Comparison of ENCODE assay signal across 1 cellular context in the genomic region with DNA sequence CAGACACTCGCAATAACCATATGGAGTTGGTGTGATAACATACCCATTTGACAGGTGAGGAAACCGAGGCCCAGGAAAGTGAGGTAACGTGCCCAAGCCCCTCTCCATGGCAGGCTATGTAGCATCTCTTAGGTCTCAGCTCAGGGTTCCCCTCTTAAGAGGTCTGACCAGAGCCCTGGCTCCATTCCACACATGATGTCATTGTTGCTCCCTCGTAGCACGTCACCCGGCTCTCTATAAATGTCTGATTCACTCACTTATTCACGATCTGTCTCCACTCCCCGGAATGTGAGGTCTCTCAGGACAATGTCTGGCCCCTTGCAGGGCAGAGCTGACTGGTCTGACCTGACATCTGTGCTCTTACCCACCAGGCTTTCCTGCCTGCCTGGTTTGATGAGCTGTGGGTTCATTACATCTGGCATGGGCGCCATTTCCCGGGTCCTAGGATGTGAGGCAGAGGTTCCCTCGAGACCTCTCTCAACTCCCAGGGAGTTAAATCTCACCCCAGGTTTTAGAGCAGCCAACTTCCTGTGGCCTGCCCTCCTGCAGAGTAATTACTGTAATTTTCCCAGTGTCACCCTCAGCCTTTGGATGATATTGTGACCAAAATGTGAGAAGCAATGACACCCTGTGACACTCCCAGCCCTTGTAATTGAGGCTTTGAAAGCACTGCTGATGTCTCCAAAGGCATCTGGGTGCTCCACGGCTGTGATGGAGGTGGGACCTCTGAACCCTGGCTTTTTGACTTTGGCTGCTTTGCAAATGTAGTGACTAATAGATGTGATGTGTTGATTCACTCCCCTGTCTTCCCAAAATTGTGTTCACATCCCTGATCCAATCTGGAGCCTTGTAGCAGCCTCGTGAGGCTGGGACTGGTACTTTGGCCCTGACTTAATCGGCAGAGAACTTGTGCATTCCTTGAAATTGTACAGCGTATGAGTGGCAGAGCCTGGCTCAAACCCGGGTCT.
TF ChIP-seq lines count a peak whose summit lies in the region.

No MANE protein-coding gene starts in this region.

TF ChIP-seq in HEK293T, 16 proteins besides CTCF, POLR2A, EP300 and RAD21:
- no peak for TF ChIP-seq FOXA1 (IDR thresholded peaks at IDR 0.05)
- no peak for TF ChIP-seq BHLHE40 (IDR thresholded peaks at IDR 0.05; ENCODE audit: borderline replicate concordance)
- TF ChIP-seq ARNT (IDR thresholded peaks at IDR 0.05), result no peak
- no peak for TF ChIP-seq NFRKB (IDR thresholded peaks at IDR 0.05)
- TF ChIP-seq SUZ12 (IDR thresholded peaks at IDR 0.05), result no peak
- no peak for TF ChIP-seq SP1 (IDR thresholded peaks at IDR 0.05)
- TF ChIP-seq FOXM1 (IDR thresholded peaks at IDR 0.05; ENCODE audit: borderline replicate concordance), result no peak
- TF ChIP-seq L3MBTL2 (conservative IDR thresholded peaks at IDR 0.05), result no peak
- no peak for TF ChIP-seq FOXK2 (IDR thresholded peaks at IDR 0.05)
- no peak for TF ChIP-seq TARDBP (IDR thresholded peaks at IDR 0.05)
- no peak for TF ChIP-seq ELF4 (IDR thresholded peaks at IDR 0.05)
- no peak for TF ChIP-seq LEF1 (IDR thresholded peaks at IDR 0.05; ENCODE audit: borderline replicate concordance)
- no peak for TF ChIP-seq CTBP1 (IDR thresholded peaks at IDR 0.05; ENCODE audit: borderline replicate concordance)
- no peak for TF ChIP-seq ZNF384 (IDR thresholded peaks at IDR 0.05)
- TF ChIP-seq, protein P1, sequence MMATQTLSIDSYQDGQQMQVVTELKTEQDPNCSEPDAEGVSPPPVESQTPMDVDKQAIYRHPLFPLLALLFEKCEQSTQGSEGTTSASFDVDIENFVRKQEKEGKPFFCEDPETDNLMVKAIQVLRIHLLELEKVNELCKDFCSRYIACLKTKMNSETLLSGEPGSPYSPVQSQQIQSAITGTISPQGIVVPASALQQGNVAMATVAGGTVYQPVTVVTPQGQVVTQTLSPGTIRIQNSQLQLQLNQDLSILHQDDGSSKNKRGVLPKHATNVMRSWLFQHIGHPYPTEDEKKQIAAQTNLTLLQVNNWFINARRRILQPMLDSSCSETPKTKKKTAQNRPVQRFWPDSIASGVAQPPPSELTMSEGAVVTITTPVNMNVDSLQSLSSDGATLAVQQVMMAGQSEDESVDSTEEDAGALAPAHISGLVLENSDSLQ (IDR thresholded peaks at IDR 0.05), result no peak
